Comparison of ENCODE assay signal across 26 cellular contexts in the genomic region with DNA sequence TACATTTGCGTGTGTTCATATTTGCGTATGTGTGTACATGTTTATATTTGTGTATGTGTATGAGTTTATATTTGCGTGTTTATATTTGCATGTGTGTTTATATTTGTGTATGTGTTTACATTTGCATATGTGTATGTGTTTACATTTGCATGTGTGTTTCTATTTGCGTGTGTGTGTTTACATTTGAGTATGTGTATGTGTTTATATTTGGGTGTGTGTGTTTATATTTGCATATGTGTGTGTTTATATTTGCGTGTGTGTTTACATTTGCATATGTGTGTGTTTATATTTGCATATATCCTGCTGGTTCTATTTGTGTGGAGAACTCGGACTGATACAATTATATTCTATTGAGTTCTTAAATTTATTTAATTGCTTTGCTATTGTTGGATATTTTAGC.
"Had no signal": no experiment of that assay in that cellular context is flagged by ENCODE, and none has a peak within 500 bp of the region (broad histone marks: within the 10 kb centered on the region; RNA-seq: fewer than 3 reads in every experiment).

No MANE protein-coding gene starts in this region.

- H3K4me1 Mint-ChIP-seq: activated CD4-positive, alpha-beta memory T cell treated with anti-CD3 and anti-CD28 coated beads, Interleukin-2, amount 10 ng/mL, durations not matched to agents 7 days and 5 days; activated CD4-positive, alpha-beta T cell treated with anti-CD3 and anti-CD28 coated beads, Interleukin-2, amount 10 ng/mL, durations not matched to agents 7 days and 5 days; activated naive CD4-positive, alpha-beta T cell treated with anti-CD3 and anti-CD28 coated beads, Interleukin-2, amount 10 ng/mL, durations not matched to agents 7 days and 5 days; central memory CD8-positive, alpha-beta T cell had no signal

- H3K9me3 ChIP-seq: ascending aorta had no signal

- H3K4me3 ChIP-seq: ascending aorta had no signal

- FAIRE-seq: bronchial epithelial cell, endothelial cell of umbilical vein had no signal

- H3K27me3 Mint-ChIP-seq: activated CD4-positive, alpha-beta memory T cell treated with anti-CD3 and anti-CD28 coated beads, Interleukin-2, amount 10 ng/mL, durations not matched to agents 7 days and 5 days; activated CD4-positive, alpha-beta T cell treated with anti-CD3 and anti-CD28 coated beads, Interleukin-2, amount 10 ng/mL, durations not matched to agents 7 days and 5 days had no signal

- H3K36me3 ChIP-seq: ascending aorta, brain microvascular endothelial cell had no signal

- H3K27ac ChIP-seq: ascending aorta, brain microvascular endothelial cell, epithelial cell of prostate had no signal

- H3K4me3 Mint-ChIP-seq: activated CD4-positive, alpha-beta memory T cell treated with anti-CD3 and anti-CD28 coated beads, Interleukin-2, amount 10 ng/mL, durations not matched to agents 7 days and 5 days; activated CD4-positive, alpha-beta T cell treated with anti-CD3 and anti-CD28 coated beads, Interleukin-2, amount 10 ng/mL, durations not matched to agents 7 days and 5 days; activated naive CD4-positive, alpha-beta T cell treated with anti-CD3 and anti-CD28 coated beads, Interleukin-2, amount 10 ng/mL, durations not matched to agents 7 days and 5 days; activated naive CD8-positive, alpha-beta T cell treated with anti-CD3 and anti-CD28 coated beads, Interleukin-2, amount 10 ng/mL, durations not matched to agents 7 days and 5 days; activated T-cell treated with anti-CD3 and anti-CD28 coated beads, Interleukin-2, amount 50 U/mL, for 24 hours; activated T-cell treated with anti-CD3 and anti-CD28 coated beads, Interleukin-2, amount 50 U/mL, for 72 hours; central memory CD8-positive, alpha-beta T cell had no signal

- H3K36me3 Mint-ChIP-seq: activated naive CD4-positive, alpha-beta T cell treated with anti-CD3 and anti-CD28 coated beads, Interleukin-2, amount 10 ng/mL, durations not matched to agents 7 days and 5 days; activated naive CD4-positive, alpha-beta T cell treated with anti-CD3 and anti-CD28 coated beads, Interleukin-2, amount 50 U/mL, for 72 hours; activated naive CD8-positive, alpha-beta T cell treated with anti-CD3 and anti-CD28 coated beads, Interleukin-2, amount 10 ng/mL, durations not matched to agents 7 days and 5 days had no signal

- H3K27ac Mint-ChIP-seq: activated CD4-positive, alpha-beta memory T cell treated with anti-CD3 and anti-CD28 coated beads, Interleukin-2, amount 10 ng/mL, durations not matched to agents 7 days and 5 days; activated CD4-positive, alpha-beta T cell treated with anti-CD3 and anti-CD28 coated beads, Interleukin-2, amount 10 ng/mL, durations not matched to agents 7 days and 5 days; activated naive CD4-positive, alpha-beta T cell treated with anti-CD3 and anti-CD28 coated beads, Interleukin-2, amount 10 ng/mL, durations not matched to agents 7 days and 5 days; activated naive CD4-positive, alpha-beta T cell treated with anti-CD3 and anti-CD28 coated beads, Interleukin-2, amount 50 U/mL, for 72 hours; activated naive CD8-positive, alpha-beta T cell treated with anti-CD3 and anti-CD28 coated beads, Interleukin-2, amount 10 ng/mL, durations not matched to agents 7 days and 5 days; activated T-cell treated with anti-CD3 and anti-CD28 coated beads, Interleukin-2, amount 50 U/mL, for 24 hours; activated T-cell treated with anti-CD3 and anti-CD28 coated beads, Interleukin-2, amount 50 U/mL, for 72 hours had no signal

- H3K9me3 Mint-ChIP-seq: activated CD4-positive, alpha-beta memory T cell treated with anti-CD3 and anti-CD28 coated beads, Interleukin-2, amount 10 ng/mL, durations not matched to agents 7 days and 5 days; activated T-cell treated with anti-CD3 and anti-CD28 coated beads, Interleukin-2, amount 50 U/mL, for 24 hours; central memory CD8-positive, alpha-beta T cell had no signal

- H3K27me3 ChIP-seq: ascending aorta, brain microvascular endothelial cell had no signal

- DNase-seq: activated CD4-positive, alpha-beta memory T cell treated with anti-CD3 and anti-CD28 coated beads, Interleukin-2, amount 10 ng/mL, durations not matched to agents 7 days and 5 days; activated CD4-positive, alpha-beta T cell treated with anti-CD3 and anti-CD28 coated beads for 1 hour; activated CD4-positive, alpha-beta T cell treated with anti-CD3 and anti-CD28 coated beads for 4 hours; activated CD4-positive, alpha-beta T cell treated with anti-CD3 and anti-CD28 coated beads, Interleukin-2, amount 10 ng/mL, durations not matched to agents 7 days and 5 days; activated CD4-positive, alpha-beta T cell treated with anti-CD3 and anti-CD28 coated beads, Interleukin-2, amount 50 U/mL, for 4 hours; activated CD8-positive, alpha-beta memory T cell treated with anti-CD3 and anti-CD28 coated beads, Interleukin-2, amount 50 U/mL, for 48 hours; activated gamma-delta T cell; activated naive CD4-positive, alpha-beta T cell; activated naive CD4-positive, alpha-beta T cell treated with anti-CD3 and anti-CD28 coated beads, Interleukin-2, amount 10 ng/mL, durations not matched to agents 7 days and 5 days; activated naive CD8-positive, alpha-beta T cell treated with anti-CD3 and anti-CD28 coated beads, Interleukin-2, amount 10 ng/mL, durations not matched to agents 7 days and 5 days; activated T-cell treated with anti-CD3 and anti-CD28 coated beads for 4 hours; activated T-cell treated with anti-CD3 and anti-CD28 coated beads, Interleukin-2, amount 50 U/mL, for 24 hours; activated T-cell treated with anti-CD3 and anti-CD28 coated beads, Interleukin-2, amount 50 U/mL, for 72 hours; brain microvascular endothelial cell; cortex of kidney; dermis blood vessel endothelial cell; effector CD4-positive, alpha-beta T cell; foreskin fibroblast; head of caudate nucleus; T-helper 2 cell had no signal
